In the genomic region with DNA sequence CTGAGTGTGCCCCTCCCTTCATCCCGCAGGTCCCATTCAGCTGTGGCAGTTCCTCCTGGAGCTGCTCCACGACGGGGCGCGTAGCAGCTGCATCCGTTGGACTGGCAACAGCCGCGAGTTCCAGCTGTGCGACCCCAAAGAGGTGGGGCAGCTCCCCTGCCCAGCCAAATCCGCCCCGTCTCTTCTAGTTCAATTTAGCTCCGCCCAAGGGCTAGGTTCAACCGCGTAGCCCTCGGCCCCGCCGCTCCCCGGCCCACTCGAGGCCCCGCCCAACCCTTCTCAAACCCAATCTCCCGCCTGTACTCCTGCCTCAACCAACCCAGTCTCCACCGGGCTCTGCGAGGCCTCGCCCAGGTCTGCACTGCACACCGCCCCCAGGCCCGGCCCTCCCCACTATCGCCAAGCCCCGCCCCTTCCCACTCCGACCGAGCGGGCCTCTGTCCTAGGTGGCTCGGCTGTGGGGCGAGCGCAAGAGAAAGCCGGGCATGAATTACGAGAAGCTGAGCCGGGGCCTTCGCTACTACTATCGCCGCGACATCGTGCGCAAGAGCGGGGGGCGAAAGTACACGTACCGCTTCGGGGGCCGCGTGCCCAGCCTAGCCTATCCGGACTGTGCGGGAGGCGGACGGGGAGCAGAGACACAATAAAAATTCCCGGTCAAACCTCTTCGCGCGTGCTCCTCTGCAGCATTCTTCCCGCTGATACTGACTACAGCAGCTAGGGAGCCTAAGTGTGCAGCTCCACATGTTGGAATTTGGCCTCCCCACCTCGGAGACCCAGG, we compare ENCODE assay signal across 8 cellular contexts. TPM values are rescaled to one million over a fixed set of nuclear protein-coding genes. Genes with fewer than 3 reads are reported as not detected.
DNase-seq lines count a peak whose midpoint lies in the region; ATAC-seq and TF ChIP-seq lines count a peak whose summit lies in the region.

No MANE protein-coding gene starts in this region.

- TF ChIP-seq CTCF in A673 (conservative IDR thresholded peaks at IDR 0.05; ENCODE audit: low read depth, low read length) (no peak), WTC11 (IDR thresholded peaks at IDR 0.05) (no peak), cardiac fibroblast (IDR thresholded peaks at IDR 0.05; ENCODE audit: low read depth, low read length) (no peak), spleen (IDR thresholded peaks at IDR 0.05 in 8 of 11, conservative IDR thresholded peaks at IDR 0.05 in 3 of 11) (peak in 1 of 11 experiments; percentile 16)

- H3K36me3 Mint-ChIP-seq in WTC11: no peaks in the 10 kb centered on the region

- peaks cover 20% of the 10 kb centered on the region for H3K4me1 ChIP-seq in A673 (ENCODE audit: insufficient read depth, low read length, poor library complexity, severe bottlenecking)
- H3K4me1 ChIP-seq in spleen: peaks cover 9 to 72% (median 53%) of the 10 kb centered on the region in 6 donors

- BruUV-seq in A673 (replicated peaks; lab: Mats Ljungman, UMichigan): no TSS peak

- H3K27ac Mint-ChIP-seq in WTC11: peak overlapping the region; percentile 93

- ATAC-seq in GM18868 (IDR thresholded peaks at IDR 0.05; ENCODE audit: unreplicated experiment): peak; percentile 72
- peak; percentile 53 for ATAC-seq in HG03103 (IDR thresholded peaks at IDR 0.05; ENCODE audit: low read depth, unreplicated experiment)
- ATAC-seq in WTC11: peak; percentile 83

- CTCF ChIA-PET in A673 (lab: Charles Lee): interaction anchor here (0.6 kb wide), 1 partner anchor 46 kb away, joined by 3 read pairs; no protein-coding TSS in a partner anchor
- CTCF ChIA-PET in WTC11 (lab: Charles Lee): interaction anchor here (0.6 to 3.1 kb wide), 16 partner anchors 14 to 1217 kb away, joined by 3 to 19 read pairs (median 4); a partner anchor contains a TSS

- H3K9me3 ChIP-seq in A673 (ENCODE audit: low read depth, low read length, poor library complexity, severe bottlenecking) (no peaks in the 10 kb centered on the region), spleen (no peaks in the 10 kb centered on the region)

- H3K27me3 ChIP-seq in A673 (replicated peaks; ENCODE audit: insufficient read depth, low read depth, low read length, poor library complexity): no peaks in the 10 kb centered on the region
- H3K27me3 ChIP-seq in spleen (replicated peaks in 1 of 7): peaks cover 0 to 10% (median 0%) of the 10 kb centered on the region in 7 donors

- WGBS in spleen, 5 donors: 1 to 2% (median 1%) methylated on average over 47 to 60 of the region's 60 CpGs

- H3K4me3 ChIP-seq in A673 (ENCODE audit: low read depth, low read length, poor library complexity, severe bottlenecking) (peak overlapping the region; percentile 60), cardiac fibroblast (replicated peaks in 1 of 2; ENCODE audit: low read depth in 2 of 2, low read length in 2 of 2) (peak overlapping the region; percentile 56 to 59), spleen (peak overlapping the region; percentile 64 to 84 (median 68))

- TF ChIP-seq POLR2A in spleen (IDR thresholded peaks at IDR 0.05): no peak

- DNase-seq in A673 (ENCODE audit: low spot score) (peak; percentile 97), NCI-H2227 (lab: John Stamatoyannopoulos, UW; ENCODE audit: unreplicated experiment) (peak; percentile 100), WTC11 (ENCODE audit: low spot score) (peak; percentile 98), cardiac fibroblast (ENCODE audit: low read depth in 2 of 2) (peak; percentile 94 to 97), iris pigment epithelial cell (ENCODE audit: low read depth) (peak; percentile 97), spleen (peak; percentile 99)

- H3K27ac ChIP-seq in A673 (ENCODE audit: low read depth, low read length, poor library complexity, severe bottlenecking) (peak overlapping the region; percentile 85), spleen (peak overlapping the region; percentile 61 to 95 (median 92))

- POLR2A ChIA-PET in A673 (lab: Charles Lee; ENCODE audit: low non-redundant PET): no interaction called here
- POLR2A ChIA-PET in WTC11 (lab: Charles Lee): interaction anchor here (0.6 to 3.3 kb wide), 6 partner anchors 29 to 135 kb away, joined by 3 to 14 read pairs (median 4); a partner anchor contains a TSS

- H3K27me3 Mint-ChIP-seq in WTC11 (ENCODE audit: low read depth): peaks cover 17% of the 10 kb centered on the region

- no peaks in the 10 kb centered on the region for H3K9me3 Mint-ChIP-seq in WTC11

- intact Hi-C loops in A673 (cut with micrococcal nuclease; ENCODE audit: unreplicated experiment) (loop anchor here (10.0 kb wide), 1 partner anchor 290 kb away; a partner anchor contains a TSS), spleen (cut with DNase I; ENCODE audit: low total_unique reads) (no loop called here)

- H3K36me3 ChIP-seq in A673 (ENCODE audit: insufficient read depth, low read length, poor library complexity, severe bottlenecking) (no peaks in the 10 kb centered on the region), spleen (no peaks in the 10 kb centered on the region)

- H3K4me1 Mint-ChIP-seq in WTC11: peaks cover 29% of the 10 kb centered on the region

- H3K4me3 Mint-ChIP-seq in WTC11: peak overlapping the region; percentile 84

TF ChIP-seq in WTC11, 78 proteins besides CTCF, POLR2A, EP300 and RAD21 (continues in another document):
- TF ChIP-seq, protein P1, sequence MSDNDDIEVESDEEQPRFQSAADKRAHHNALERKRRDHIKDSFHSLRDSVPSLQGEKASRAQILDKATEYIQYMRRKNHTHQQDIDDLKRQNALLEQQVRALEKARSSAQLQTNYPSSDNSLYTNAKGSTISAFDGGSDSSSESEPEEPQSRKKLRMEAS (CRISPR knock-in tag; IDR thresholded peaks at IDR 0.05): peak; percentile 37; the same call in 1 of the 2 replicates
- TF ChIP-seq SP1 (CRISPR knock-in tag; conservative IDR thresholded peaks at IDR 0.05) (peak; percentile 84), ZNF671 (CRISPR knock-in tag; IDR thresholded peaks at IDR 0.05) (no peak), OVOL2 (CRISPR knock-in tag; IDR thresholded peaks at IDR 0.05; ENCODE audit: borderline replicate concordance) (no peak), TEAD1 (CRISPR knock-in tag; IDR thresholded peaks at IDR 0.05) (no peak)
- TF ChIP-seq, protein P2, sequence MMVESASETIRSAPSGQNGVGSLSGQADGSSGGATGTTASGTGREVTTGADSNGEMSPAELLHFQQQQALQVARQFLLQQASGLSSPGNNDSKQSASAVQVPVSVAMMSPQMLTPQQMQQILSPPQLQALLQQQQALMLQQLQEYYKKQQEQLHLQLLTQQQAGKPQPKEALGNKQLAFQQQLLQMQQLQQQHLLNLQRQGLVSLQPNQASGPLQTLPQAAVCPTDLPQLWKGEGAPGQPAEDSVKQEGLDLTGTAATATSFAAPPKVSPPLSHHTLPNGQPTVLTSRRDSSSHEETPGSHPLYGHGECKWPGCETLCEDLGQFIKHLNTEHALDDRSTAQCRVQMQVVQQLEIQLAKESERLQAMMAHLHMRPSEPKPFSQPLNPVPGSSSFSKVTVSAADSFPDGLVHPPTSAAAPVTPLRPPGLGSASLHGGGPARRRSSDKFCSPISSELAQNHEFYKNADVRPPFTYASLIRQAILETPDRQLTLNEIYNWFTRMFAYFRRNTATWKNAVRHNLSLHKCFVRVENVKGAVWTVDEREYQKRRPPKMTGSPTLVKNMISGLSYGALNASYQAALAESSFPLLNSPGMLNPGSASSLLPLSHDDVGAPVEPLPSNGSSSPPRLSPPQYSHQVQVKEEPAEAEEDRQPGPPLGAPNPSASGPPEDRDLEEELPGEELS (CRISPR knock-in tag; IDR thresholded peaks at IDR 0.05): no peak
- TF ChIP-seq, protein P3, sequence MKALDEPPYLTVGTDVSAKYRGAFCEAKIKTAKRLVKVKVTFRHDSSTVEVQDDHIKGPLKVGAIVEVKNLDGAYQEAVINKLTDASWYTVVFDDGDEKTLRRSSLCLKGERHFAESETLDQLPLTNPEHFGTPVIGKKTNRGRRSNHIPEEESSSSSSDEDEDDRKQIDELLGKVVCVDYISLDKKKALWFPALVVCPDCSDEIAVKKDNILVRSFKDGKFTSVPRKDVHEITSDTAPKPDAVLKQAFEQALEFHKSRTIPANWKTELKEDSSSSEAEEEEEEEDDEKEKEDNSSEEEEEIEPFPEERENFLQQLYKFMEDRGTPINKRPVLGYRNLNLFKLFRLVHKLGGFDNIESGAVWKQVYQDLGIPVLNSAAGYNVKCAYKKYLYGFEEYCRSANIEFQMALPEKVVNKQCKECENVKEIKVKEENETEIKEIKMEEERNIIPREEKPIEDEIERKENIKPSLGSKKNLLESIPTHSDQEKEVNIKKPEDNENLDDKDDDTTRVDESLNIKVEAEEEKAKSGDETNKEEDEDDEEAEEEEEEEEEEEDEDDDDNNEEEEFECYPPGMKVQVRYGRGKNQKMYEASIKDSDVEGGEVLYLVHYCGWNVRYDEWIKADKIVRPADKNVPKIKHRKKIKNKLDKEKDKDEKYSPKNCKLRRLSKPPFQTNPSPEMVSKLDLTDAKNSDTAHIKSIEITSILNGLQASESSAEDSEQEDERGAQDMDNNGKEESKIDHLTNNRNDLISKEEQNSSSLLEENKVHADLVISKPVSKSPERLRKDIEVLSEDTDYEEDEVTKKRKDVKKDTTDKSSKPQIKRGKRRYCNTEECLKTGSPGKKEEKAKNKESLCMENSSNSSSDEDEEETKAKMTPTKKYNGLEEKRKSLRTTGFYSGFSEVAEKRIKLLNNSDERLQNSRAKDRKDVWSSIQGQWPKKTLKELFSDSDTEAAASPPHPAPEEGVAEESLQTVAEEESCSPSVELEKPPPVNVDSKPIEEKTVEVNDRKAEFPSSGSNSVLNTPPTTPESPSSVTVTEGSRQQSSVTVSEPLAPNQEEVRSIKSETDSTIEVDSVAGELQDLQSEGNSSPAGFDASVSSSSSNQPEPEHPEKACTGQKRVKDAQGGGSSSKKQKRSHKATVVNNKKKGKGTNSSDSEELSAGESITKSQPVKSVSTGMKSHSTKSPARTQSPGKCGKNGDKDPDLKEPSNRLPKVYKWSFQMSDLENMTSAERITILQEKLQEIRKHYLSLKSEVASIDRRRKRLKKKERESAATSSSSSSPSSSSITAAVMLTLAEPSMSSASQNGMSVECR (CRISPR knock-in tag; IDR thresholded peaks at IDR 0.05; ENCODE audit: borderline replicate concordance): peak; percentile 40; the same call in 1 of the 2 replicates

RNA-seq across cellular contexts. Expression of a gene that starts 2.9 kb away (rescaled TPM):
- total RNA-seq in A673 (2021) (0.73 and 1.3 TPM in 2 replicates), WTC11 (2021) (1.4 to 1.9 TPM (median 1.7 TPM) in 3 replicates), spleen (under 1 TPM in 2 of 7 donors, not detected in 5; 0.43 to 0.57 TPM)
- 1 to 10 TPM in 2 of 3 donors, under 1 TPM in 1; 0.99 to 1.2 (median 1.1) TPM for polyA plus RNA-seq in spleen

RNA-seq across cellular contexts. Expression of a gene that starts 3.7 kb away (rescaled TPM):
- total RNA-seq in A673 (2021) (456 and 467 TPM in 2 replicates), WTC11 (2021) (523 to 536 TPM (median 526 TPM) in 3 replicates), spleen (100 to 1,000 TPM; 208 to 672 (median 255) TPM)
- 100 to 1,000 TPM; 640 to 837 (median 717) TPM for polyA plus RNA-seq in spleen

RNA-seq across cellular contexts. Expression of a gene that starts 15.6 kb away (rescaled TPM):
- total RNA-seq in A673 (2021) (104 and 106 TPM in 2 replicates), WTC11 (2021) (84.7 to 94.9 TPM (median 88.6 TPM) in 3 replicates), spleen (10 to 100 TPM; 48.2 to 63.4 (median 59.6) TPM)
- polyA plus RNA-seq in spleen: 10 to 100 TPM; 48.8 to 71.9 (median 58.1) TPM

RNA-seq across cellular contexts. Expression of a gene that starts 21.9 kb away (rescaled TPM):
- total RNA-seq in A673 (2021) (not detected in 2 replicates), WTC11 (2021) (1.6 to 3.0 TPM (median 2.7 TPM) in 3 replicates), spleen (not detected)
- polyA plus RNA-seq in spleen: under 1 TPM in 1 of 3 donors, not detected in 2; 0.11 TPM

RNA-seq across cellular contexts. Expression of a gene that starts 31.9 kb away (rescaled TPM):
- total RNA-seq in A673 (2021) (31.1 and 33.5 TPM in 2 replicates), WTC11 (2021) (23.5 to 25.4 TPM (median 24.4 TPM) in 3 replicates), spleen (10 to 100 TPM; 10.3 to 24.4 (median 17.7) TPM)
- 10 to 100 TPM; 12.4 to 23.8 (median 23.1) TPM for polyA plus RNA-seq in spleen

Comparison
In these comparisons a context has a peak if more than half of its experiments do, and no peak if none do; other contexts are left out.
1. Peak in every context shown above with its lines: DNase-seq, ATAC-seq, H3K4me3 ChIP-seq and H3K27ac ChIP-seq.